13 cellular contexts compared by ENCODE assay signal in the genomic region with DNA sequence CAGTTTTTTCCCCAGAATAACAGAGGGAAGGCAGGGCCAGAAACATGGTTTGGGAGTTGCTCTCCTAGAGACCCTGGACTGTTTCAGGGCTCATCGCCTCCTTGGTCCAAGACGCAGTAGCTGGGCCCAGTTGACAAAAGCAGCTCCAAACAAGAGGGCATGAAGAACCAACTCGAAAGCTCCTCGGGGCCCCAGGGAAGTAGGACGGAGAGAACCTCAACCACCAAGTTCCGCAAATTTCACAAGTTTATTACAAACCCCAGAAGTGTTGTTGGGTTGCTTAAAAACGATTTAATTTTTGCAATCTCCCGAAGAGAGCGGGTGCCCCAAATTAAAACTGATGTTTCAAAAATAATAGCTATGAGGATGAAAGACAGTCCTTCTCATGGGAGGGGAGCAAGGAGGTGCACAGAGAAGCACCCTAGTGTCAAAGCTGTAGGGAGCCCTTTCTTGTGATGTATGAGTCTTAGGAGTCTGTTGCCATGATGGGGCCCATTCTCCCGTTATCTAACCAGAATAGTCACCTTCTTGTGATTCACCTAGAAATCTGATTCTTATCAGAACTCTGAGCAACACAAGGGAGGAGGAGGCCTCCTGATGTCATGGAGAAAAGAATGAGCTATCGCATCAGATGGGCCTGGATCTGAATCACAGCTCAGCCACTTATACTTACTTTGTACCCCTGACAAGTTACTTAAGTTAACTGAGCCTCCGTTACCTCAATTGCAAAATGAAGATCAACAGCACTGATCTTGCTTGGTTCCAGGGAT.
DNase-seq lines count a peak whose midpoint lies in the region; ATAC-seq and TF ChIP-seq lines count a peak whose summit lies in the region.
"Had no signal": no experiment of that assay in that cellular context is flagged by ENCODE, and none has a peak within 500 bp of the region (broad histone marks: within the 10 kb centered on the region; RNA-seq: fewer than 3 reads in every experiment).

No MANE protein-coding gene starts in this region.

- no peak for TF ChIP-seq CTCF in colonic mucosa (IDR thresholded peaks at IDR 0.05)
- no peak for TF ChIP-seq CTCF in upper lobe of left lung (IDR thresholded peaks at IDR 0.05)

- DNase-seq in stimulated activated CD4-positive, alpha-beta T cell treated with anti-CD3 and anti-CD28 coated beads, Interleukin-1b, Interleukin-23, amount 100 ng/mL, for 48 hours, result peak; percentile 68
- no peak for DNase-seq in stimulated activated CD4-positive, alpha-beta T cell treated with anti-CD3 and anti-CD28 coated beads, Interleukin-2, amount 100 ng/mL, for 48 hours
- DNase-seq in NOMO-1 treated with DMSO at 0.1 percent for 48 hours (lab: John Stamatoyannopoulos, UW; ENCODE audit: unreplicated experiment) (peak; percentile 98), colonic mucosa (peak; percentile 11), upper lobe of left lung (peak in 1 of 2 donors; percentile 62), occipital lobe (lab: John Stamatoyannopoulos, UW) (no peak), anterior cingulate cortex (lab: John Stamatoyannopoulos, UW) (no peak)
- DNase-seq: NCI-H2029 treated with DMSO at 0.1 percent for 48 hours, Right ventricle myocardium superior had no signal

- no peaks in the 10 kb centered on the region for H3K27me3 ChIP-seq in colonic mucosa
- H3K27me3 ChIP-seq in upper lobe of left lung, result peaks cover 0 to 3% (median 0%) of the 10 kb centered on the region in 4 donors

- H3K4me1 ChIP-seq in colonic mucosa, result peaks cover 3% of the 10 kb centered on the region
- peaks cover 13 to 30% (median 16%) of the 10 kb centered on the region in 4 donors for H3K4me1 ChIP-seq in upper lobe of left lung
- H3K4me1 ChIP-seq: prostate gland had no signal

- H3K9me3 ChIP-seq in colonic mucosa (no peaks in the 10 kb centered on the region), upper lobe of left lung (no peaks in the 10 kb centered on the region)
- H3K9me3 ChIP-seq: prostate gland had no signal

- 72 to 84% methylated on average over 10 to 12 of the region's 12 CpGs for WGBS in upper lobe of left lung, 2 donors

- H3K27ac ChIP-seq in colonic mucosa, result no peak overlapping the region
- peak overlapping the region in 3 of 4 donors; percentile 38 to 52 (median 41) for H3K27ac ChIP-seq in upper lobe of left lung
- H3K27ac ChIP-seq: C4-2B, prostate gland had no signal

- H3K4me3 ChIP-seq in colonic mucosa (no peak overlapping the region), upper lobe of left lung (no peak overlapping the region)
- H3K4me3 ChIP-seq: GM23338, prostate gland had no signal

- H3K9ac ChIP-seq in colonic mucosa (ENCODE audit: low read depth in 2 of 2, low read length in 2 of 2), result no peak overlapping the region

- H3K36me3 ChIP-seq in colonic mucosa (no peaks in the 10 kb centered on the region), upper lobe of left lung (no peaks in the 10 kb centered on the region)
- H3K36me3 ChIP-seq: prostate gland had no signal

- TF ChIP-seq POLR2A in upper lobe of left lung (IDR thresholded peaks at IDR 0.05), result no peak

- TF ChIP-seq EP300 in upper lobe of left lung (IDR thresholded peaks at IDR 0.05), result no peak

- intact Hi-C loops in colonic mucosa (cut with DNase I), result no loop called here

- peak in 1 of 2 donors; percentile 23 for ATAC-seq in upper lobe of left lung (ENCODE audit: low FRiP score in 2 of 2)
- ATAC-seq in GM19328 (IDR thresholded peaks at IDR 0.05; ENCODE audit: unreplicated experiment), result no peak
- ATAC-seq: GM23338 had no signal

Comparison
In these comparisons a context has a peak if more than half of its experiments do, and no peak if none do; other contexts are left out.
1. DNase-seq: peak in stimulated activated CD4-positive, alpha-beta T cell treated with anti-CD3 and anti-CD28 coated beads, Interleukin-1b, Interleukin-23, amount 100 ng/mL, for 48 hours (single experiment), NOMO-1 treated with DMSO at 0.1 percent for 48 hours (single experiment) and colonic mucosa (single experiment); none in stimulated activated CD4-positive, alpha-beta T cell treated with anti-CD3 and anti-CD28 coated beads, Interleukin-2, amount 100 ng/mL, for 48 hours (0 of 2), occipital lobe (single experiment) and anterior cingulate cortex (0 of 58).